In the genomic region with DNA sequence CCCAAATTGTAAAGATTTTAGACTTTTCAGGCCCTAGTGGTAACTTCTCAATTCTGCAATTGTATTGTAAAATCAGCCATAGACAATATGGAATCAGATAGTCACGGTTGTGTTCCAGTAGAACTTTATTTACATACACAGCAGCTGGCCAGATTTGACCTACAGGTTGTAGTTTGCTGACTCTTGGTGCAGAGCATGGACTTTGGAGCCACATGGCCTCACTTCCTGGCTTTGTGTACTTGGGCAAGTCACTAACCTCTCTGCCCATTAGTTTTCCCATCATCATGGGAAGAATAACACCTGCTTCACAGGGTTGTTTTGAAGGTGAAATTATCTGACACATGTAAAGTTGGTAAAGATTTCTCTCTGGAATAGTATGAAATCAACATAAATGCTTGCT, we compare ENCODE assay signal across 1 cellular context.
TF ChIP-seq lines count a peak whose summit lies in the region.

No MANE protein-coding gene starts in this region.

TF ChIP-seq in HepG2, 621 proteins besides CTCF, POLR2A, EP300 and RAD21 (continued from another document and continues in another):
- TF ChIP-seq ZNF552 (CRISPR knock-in tag; IDR thresholded peaks at IDR 0.05; ENCODE audit: borderline replicate concordance) (no peak), KDM1A (CRISPR knock-in tag; IDR thresholded peaks at IDR 0.05) (peak; percentile 53; the same call in 1 of the 2 replicates), RNF2 (conservative IDR thresholded peaks at IDR 0.05; ENCODE audit: low read depth) (no peak), ZNF788 (CRISPR knock-in tag; IDR thresholded peaks at IDR 0.05; ENCODE audit: borderline replicate concordance) (no peak), NR2F1 (CRISPR knock-in tag; IDR thresholded peaks at IDR 0.05) (peak; percentile 39 to 69; a peak in 3 of 4 replicates), LCORL (IDR thresholded peaks at IDR 0.05) (no peak), LCORL (CRISPR knock-in tag; IDR thresholded peaks at IDR 0.05) (no peak), ZNF264 (CRISPR knock-in tag; IDR thresholded peaks at IDR 0.05) (peak; percentile 95), MED1 (CRISPR knock-in tag; IDR thresholded peaks at IDR 0.05) (0 out of 2 replicates have a peak, but pooled peaks have one; percentile 31), SALL2 (CRISPR knock-in tag; IDR thresholded peaks at IDR 0.05) (no peak), SP2 (CRISPR knock-in tag; IDR thresholded peaks at IDR 0.05) (no peak), SMAD1 (CRISPR knock-in tag; IDR thresholded peaks at IDR 0.05; ENCODE audit: borderline replicate concordance, low read depth) (no peak), MIER3 (CRISPR knock-in tag; IDR thresholded peaks at IDR 0.05; ENCODE audit: borderline replicate concordance) (0 out of 2 replicates have a peak, but pooled peaks have one; percentile 33), ZNF720 (CRISPR knock-in tag; IDR thresholded peaks at IDR 0.05) (no peak), SIN3B (IDR thresholded peaks at IDR 0.05; ENCODE audit: low read length) (no peak), MEIS1 (CRISPR knock-in tag; IDR thresholded peaks at IDR 0.05; ENCODE audit: borderline replicate concordance) (no peak), HNF4G (IDR thresholded peaks at IDR 0.05; ENCODE audit: borderline replicate concordance, low read depth, low read length) (peak; percentile 61; the same call in 1 of the 2 replicates), HNF4G (CRISPR knock-in tag; IDR thresholded peaks at IDR 0.05; ENCODE audit: borderline replicate concordance, low read depth) (no peak), REXO4 (CRISPR knock-in tag; IDR thresholded peaks at IDR 0.05; ENCODE audit: borderline replicate concordance) (no peak), ZNF225 (CRISPR knock-in tag; IDR thresholded peaks at IDR 0.05) (no peak), SP1 (IDR thresholded peaks at IDR 0.05) (no peak), SP1 (CRISPR knock-in tag; IDR thresholded peaks at IDR 0.05) (no peak), POLR2AphosphoS5 (IDR thresholded peaks at IDR 0.05; ENCODE audit: low read depth, low read length) (no peak), ZNF772 (CRISPR knock-in tag; IDR thresholded peaks at IDR 0.05) (no peak), ZNF816 (CRISPR knock-in tag; IDR thresholded peaks at IDR 0.05; ENCODE audit: borderline replicate concordance) (no peak)
- TF ChIP-seq, protein P1, sequence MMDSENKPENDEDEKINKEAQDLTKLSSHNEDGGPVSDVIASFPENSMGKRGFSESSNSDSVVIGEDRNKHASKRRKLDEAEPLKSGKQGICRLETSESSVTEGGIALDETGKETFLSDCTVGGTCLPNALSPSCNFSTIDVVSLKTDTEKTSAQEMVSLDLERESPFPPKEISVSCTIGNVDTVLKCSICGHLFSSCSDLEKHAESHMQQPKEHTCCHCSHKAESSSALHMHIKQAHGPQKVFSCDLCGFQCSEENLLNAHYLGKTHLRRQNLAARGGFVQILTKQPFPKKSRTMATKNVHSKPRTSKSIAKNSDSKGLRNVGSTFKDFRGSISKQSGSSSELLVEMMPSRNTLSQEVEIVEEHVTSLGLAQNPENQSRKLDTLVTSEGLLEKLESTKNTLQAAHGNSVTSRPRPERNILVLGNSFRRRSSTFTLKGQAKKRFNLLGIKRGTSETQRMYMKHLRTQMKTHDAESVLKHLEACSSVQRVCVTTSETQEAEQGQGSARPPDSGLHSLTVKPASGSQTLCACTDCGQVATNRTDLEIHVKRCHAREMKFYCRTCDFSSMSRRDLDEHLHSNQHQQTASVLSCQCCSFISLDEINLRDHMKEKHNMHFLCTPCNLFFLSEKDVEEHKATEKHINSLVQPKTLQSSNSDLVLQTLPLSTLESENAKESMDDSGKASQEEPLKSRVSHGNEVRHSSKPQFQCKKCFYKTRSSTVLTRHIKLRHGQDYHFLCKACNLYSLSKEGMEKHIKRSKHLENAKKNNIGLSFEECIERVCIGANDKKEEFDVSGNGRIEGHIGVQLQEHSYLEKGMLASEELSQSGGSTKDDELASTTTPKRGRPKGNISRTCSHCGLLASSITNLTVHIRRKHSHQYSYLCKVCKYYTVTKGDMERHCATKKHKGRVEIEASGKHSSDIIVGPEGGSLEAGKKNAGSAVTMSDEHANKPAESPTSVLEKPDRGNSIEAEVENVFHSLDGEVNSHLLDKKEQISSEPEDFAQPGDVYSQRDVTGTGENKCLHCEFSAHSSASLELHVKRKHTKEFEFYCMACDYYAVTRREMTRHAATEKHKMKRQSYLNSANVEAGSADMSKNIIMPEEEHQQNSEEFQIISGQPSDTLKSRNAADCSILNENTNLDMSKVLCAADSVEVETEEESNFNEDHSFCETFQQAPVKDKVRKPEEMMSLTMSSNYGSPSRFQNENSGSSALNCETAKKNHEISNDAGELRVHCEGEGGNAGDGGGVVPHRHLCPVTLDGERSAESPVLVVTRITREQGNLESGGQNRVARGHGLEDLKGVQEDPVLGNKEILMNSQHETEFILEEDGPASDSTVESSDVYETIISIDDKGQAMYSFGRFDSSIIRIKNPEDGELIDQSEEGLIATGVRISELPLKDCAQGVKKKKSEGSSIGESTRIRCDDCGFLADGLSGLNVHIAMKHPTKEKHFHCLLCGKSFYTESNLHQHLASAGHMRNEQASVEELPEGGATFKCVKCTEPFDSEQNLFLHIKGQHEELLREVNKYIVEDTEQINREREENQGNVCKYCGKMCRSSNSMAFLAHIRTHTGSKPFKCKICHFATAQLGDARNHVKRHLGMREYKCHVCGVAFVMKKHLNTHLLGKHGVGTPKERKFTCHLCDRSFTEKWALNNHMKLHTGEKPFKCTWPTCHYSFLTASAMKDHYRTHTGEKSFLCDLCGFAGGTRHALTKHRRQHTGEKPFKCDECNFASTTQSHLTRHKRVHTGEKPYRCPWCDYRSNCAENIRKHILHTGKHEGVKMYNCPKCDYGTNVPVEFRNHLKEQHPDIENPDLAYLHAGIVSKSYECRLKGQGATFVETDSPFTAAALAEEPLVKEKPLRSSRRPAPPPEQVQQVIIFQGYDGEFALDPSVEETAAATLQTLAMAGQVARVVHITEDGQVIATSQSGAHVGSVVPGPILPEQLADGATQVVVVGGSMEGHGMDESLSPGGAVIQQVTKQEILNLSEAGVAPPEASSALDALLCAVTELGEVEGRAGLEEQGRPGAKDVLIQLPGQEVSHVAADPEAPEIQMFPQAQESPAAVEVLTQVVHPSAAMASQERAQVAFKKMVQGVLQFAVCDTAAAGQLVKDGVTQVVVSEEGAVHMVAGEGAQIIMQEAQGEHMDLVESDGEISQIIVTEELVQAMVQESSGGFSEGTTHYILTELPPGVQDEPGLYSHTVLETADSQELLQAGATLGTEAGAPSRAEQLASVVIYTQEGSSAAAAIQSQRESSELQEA (CRISPR knock-in tag; IDR thresholded peaks at IDR 0.05; ENCODE audit: not compliant biosample characterization): no peak
- TF ChIP-seq, protein P2, sequence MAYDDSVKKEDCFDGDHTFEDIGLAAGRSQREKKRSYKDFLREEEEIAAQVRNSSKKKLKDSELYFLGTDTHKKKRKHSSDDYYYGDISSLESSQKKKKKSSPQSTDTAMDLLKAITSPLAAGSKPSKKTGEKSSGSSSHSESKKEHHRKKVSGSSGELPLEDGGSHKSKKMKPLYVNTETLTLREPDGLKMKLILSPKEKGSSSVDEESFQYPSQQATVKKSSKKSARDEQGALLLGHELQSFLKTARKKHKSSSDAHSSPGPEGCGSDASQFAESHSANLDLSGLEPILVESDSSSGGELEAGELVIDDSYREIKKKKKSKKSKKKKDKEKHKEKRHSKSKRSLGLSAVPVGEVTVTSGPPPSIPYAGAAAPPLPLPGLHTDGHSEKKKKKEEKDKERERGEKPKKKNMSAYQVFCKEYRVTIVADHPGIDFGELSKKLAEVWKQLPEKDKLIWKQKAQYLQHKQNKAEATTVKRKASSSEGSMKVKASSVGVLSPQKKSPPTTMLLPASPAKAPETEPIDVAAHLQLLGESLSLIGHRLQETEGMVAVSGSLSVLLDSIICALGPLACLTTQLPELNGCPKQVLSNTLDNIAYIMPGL (CRISPR knock-in tag; IDR thresholded peaks at IDR 0.05; ENCODE audit: borderline replicate concordance in 1 of 2, low read depth in 1 of 2): no peak
- TF ChIP-seq, protein P3, sequence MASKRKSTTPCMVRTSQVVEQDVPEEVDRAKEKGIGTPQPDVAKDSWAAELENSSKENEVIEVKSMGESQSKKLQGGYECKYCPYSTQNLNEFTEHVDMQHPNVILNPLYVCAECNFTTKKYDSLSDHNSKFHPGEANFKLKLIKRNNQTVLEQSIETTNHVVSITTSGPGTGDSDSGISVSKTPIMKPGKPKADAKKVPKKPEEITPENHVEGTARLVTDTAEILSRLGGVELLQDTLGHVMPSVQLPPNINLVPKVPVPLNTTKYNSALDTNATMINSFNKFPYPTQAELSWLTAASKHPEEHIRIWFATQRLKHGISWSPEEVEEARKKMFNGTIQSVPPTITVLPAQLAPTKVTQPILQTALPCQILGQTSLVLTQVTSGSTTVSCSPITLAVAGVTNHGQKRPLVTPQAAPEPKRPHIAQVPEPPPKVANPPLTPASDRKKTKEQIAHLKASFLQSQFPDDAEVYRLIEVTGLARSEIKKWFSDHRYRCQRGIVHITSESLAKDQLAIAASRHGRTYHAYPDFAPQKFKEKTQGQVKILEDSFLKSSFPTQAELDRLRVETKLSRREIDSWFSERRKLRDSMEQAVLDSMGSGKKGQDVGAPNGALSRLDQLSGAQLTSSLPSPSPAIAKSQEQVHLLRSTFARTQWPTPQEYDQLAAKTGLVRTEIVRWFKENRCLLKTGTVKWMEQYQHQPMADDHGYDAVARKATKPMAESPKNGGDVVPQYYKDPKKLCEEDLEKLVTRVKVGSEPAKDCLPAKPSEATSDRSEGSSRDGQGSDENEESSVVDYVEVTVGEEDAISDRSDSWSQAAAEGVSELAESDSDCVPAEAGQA (IDR thresholded peaks at IDR 0.05; ENCODE audit: low read depth): no peak
- TF ChIP-seq, protein P3 (CRISPR knock-in tag; IDR thresholded peaks at IDR 0.05; ENCODE audit: borderline replicate concordance): no peak
- TF ChIP-seq, protein P4, sequence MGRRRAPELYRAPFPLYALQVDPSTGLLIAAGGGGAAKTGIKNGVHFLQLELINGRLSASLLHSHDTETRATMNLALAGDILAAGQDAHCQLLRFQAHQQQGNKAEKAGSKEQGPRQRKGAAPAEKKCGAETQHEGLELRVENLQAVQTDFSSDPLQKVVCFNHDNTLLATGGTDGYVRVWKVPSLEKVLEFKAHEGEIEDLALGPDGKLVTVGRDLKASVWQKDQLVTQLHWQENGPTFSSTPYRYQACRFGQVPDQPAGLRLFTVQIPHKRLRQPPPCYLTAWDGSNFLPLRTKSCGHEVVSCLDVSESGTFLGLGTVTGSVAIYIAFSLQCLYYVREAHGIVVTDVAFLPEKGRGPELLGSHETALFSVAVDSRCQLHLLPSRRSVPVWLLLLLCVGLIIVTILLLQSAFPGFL (CRISPR knock-in tag; IDR thresholded peaks at IDR 0.05): no peak
- TF ChIP-seq, protein P5, sequence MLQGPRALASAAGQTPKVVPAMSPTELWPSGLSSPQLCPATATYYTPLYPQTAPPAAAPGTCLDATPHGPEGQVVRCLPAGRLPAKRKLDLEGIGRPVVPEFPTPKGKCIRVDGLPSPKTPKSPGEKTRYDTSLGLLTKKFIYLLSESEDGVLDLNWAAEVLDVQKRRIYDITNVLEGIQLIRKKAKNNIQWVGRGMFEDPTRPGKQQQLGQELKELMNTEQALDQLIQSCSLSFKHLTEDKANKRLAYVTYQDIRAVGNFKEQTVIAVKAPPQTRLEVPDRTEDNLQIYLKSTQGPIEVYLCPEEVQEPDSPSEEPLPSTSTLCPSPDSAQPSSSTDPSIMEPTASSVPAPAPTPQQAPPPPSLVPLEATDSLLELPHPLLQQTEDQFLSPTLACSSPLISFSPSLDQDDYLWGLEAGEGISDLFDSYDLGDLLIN (CRISPR knock-in tag; IDR thresholded peaks at IDR 0.05; ENCODE audit: borderline replicate concordance): no peak
- TF ChIP-seq, protein P6, sequence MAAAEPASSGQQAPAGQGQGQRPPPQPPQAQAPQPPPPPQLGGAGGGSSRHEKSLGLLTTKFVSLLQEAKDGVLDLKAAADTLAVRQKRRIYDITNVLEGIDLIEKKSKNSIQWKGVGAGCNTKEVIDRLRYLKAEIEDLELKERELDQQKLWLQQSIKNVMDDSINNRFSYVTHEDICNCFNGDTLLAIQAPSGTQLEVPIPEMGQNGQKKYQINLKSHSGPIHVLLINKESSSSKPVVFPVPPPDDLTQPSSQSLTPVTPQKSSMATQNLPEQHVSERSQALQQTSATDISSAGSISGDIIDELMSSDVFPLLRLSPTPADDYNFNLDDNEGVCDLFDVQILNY (CRISPR knock-in tag; conservative IDR thresholded peaks at IDR 0.05): no peak
- TF ChIP-seq, protein P7, sequence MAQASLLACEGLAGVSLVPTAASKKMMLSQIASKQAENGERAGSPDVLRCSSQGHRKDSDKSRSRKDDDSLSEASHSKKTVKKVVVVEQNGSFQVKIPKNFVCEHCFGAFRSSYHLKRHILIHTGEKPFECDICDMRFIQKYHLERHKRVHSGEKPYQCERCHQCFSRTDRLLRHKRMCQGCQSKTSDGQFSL (CRISPR knock-in tag; IDR thresholded peaks at IDR 0.05): no peak
- TF ChIP-seq, protein P8, sequence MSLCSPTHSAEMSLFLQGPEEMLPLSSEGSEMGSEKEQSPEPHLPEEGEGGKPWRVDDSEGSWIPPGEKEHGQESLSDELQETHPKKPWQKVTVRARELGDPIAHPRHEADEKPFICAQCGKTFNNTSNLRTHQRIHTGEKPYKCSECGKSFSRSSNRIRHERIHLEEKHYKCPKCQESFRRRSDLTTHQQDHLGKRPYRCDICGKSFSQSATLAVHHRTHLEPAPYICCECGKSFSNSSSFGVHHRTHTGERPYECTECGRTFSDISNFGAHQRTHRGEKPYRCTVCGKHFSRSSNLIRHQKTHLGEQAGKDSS (CRISPR knock-in tag; IDR thresholded peaks at IDR 0.05; ENCODE audit: borderline replicate concordance, low read depth): no peak
- TF ChIP-seq, protein P9, sequence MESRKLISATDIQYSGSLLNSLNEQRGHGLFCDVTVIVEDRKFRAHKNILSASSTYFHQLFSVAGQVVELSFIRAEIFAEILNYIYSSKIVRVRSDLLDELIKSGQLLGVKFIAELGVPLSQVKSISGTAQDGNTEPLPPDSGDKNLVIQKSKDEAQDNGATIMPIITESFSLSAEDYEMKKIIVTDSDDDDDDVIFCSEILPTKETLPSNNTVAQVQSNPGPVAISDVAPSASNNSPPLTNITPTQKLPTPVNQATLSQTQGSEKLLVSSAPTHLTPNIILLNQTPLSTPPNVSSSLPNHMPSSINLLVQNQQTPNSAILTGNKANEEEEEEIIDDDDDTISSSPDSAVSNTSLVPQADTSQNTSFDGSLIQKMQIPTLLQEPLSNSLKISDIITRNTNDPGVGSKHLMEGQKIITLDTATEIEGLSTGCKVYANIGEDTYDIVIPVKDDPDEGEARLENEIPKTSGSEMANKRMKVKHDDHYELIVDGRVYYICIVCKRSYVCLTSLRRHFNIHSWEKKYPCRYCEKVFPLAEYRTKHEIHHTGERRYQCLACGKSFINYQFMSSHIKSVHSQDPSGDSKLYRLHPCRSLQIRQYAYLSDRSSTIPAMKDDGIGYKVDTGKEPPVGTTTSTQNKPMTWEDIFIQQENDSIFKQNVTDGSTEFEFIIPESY (CRISPR knock-in tag; IDR thresholded peaks at IDR 0.05): no peak
